26 cellular contexts compared by ENCODE assay signal in genomic region chr2:3305952-3306351, GRCh38.
A peak's percentile ranks its signal among the peaks of the same experiment; 100 is the strongest.
DNase-seq lines count a peak whose midpoint lies in the region; ATAC-seq and TF ChIP-seq lines count a peak whose summit lies in the region.
"Had no signal": no experiment of that assay in that cellular context is flagged by ENCODE, and none has a peak within 500 bp of the region (broad histone marks: within the 10 kb centered on the region; RNA-seq: fewer than 3 reads in every experiment).

No MANE protein-coding gene starts in this region.

- CTCF ChIA-PET in T-cell (lab: Charles Lee): no interaction called here

- WGBS in spleen, 5 donors: 86 to 98% (median 94%) methylated on average over 12 of the region's 12 CpGs

- peaks cover 4% of the 10 kb centered on the region for H3K36me3 ChIP-seq in lower lobe of right lung
- peaks cover 0 to 16% (median 0%) of the 10 kb centered on the region in 6 donors for H3K36me3 ChIP-seq in spleen

- intact Hi-C loops in lower lobe of right lung (cut with DNase I): no loop called here
- intact Hi-C loops in spleen (cut with DNase I; ENCODE audit: low total_unique reads): loop anchor here (10.0 kb wide), 2 partner anchors 111 to 301 kb away; no protein-coding TSS in a partner anchor

- POLR2A ChIA-PET in T-cell (lab: Charles Lee): no interaction called here

- H3K27me3 Mint-ChIP-seq in activated T-cell treated with anti-CD3 and anti-CD28 coated beads, Interleukin-2, amount 50 U/mL, for 72 hours (ENCODE audit: low read depth): no peaks in the 10 kb centered on the region
- no peaks in the 10 kb centered on the region for H3K27me3 Mint-ChIP-seq in activated T-cell treated with anti-CD3 and anti-CD28 coated beads, Interleukin-2, amount 50 U/mL, for 4 hours (ENCODE audit: low read depth)
- no peaks in the 10 kb centered on the region for H3K27me3 Mint-ChIP-seq in activated T-helper 17 cell treated with anti-CD3 and anti-CD28 coated beads, Interleukin-2, amount 50 U/mL, for 72 hours
- no peaks in the 10 kb centered on the region for H3K27me3 Mint-ChIP-seq in T-cell
- H3K27me3 Mint-ChIP-seq: activated CD4-positive, alpha-beta T cell treated with anti-CD3 and anti-CD28 coated beads for 36 hours; activated naive CD8-positive, alpha-beta T cell; CD8-positive, alpha-beta memory T cell had no signal

- TF ChIP-seq CTCF in lower lobe of right lung (IDR thresholded peaks at IDR 0.05): no peak
- TF ChIP-seq CTCF in spleen (IDR thresholded peaks at IDR 0.05 in 8 of 11, conservative IDR thresholded peaks at IDR 0.05 in 3 of 11): no peak

- no peak for TF ChIP-seq POLR2A in spleen (IDR thresholded peaks at IDR 0.05)

- H3K9me3 Mint-ChIP-seq in activated T-cell treated with anti-CD3 and anti-CD28 coated beads, Interleukin-2, amount 50 U/mL, for 72 hours: no peaks in the 10 kb centered on the region
- H3K9me3 Mint-ChIP-seq in activated T-cell treated with anti-CD3 and anti-CD28 coated beads, Interleukin-2, amount 50 U/mL, for 4 hours: no peaks in the 10 kb centered on the region
- H3K9me3 Mint-ChIP-seq in activated T-helper 17 cell treated with anti-CD3 and anti-CD28 coated beads, Interleukin-2, amount 50 U/mL, for 72 hours: no peaks in the 10 kb centered on the region
- H3K9me3 Mint-ChIP-seq in T-cell: no peaks in the 10 kb centered on the region
- H3K9me3 Mint-ChIP-seq: CD8-positive, alpha-beta memory T cell had no signal

- peaks cover 20% of the 10 kb centered on the region for H3K4me1 Mint-ChIP-seq in activated T-cell treated with anti-CD3 and anti-CD28 coated beads, Interleukin-2, amount 50 U/mL, for 72 hours (ENCODE audit: low read depth)
- peaks cover 15% of the 10 kb centered on the region for H3K4me1 Mint-ChIP-seq in activated T-cell treated with anti-CD3 and anti-CD28 coated beads, Interleukin-2, amount 50 U/mL, for 4 hours (ENCODE audit: low read depth)
- H3K4me1 Mint-ChIP-seq in activated T-helper 17 cell treated with anti-CD3 and anti-CD28 coated beads, Interleukin-2, amount 50 U/mL, for 72 hours: peaks cover 18% of the 10 kb centered on the region
- peaks cover 13 to 33% (median 17%) of the 10 kb centered on the region in 3 donors for H3K4me1 Mint-ChIP-seq in T-cell

- H3K9me3 ChIP-seq in lower lobe of right lung (no peaks in the 10 kb centered on the region), spleen (no peaks in the 10 kb centered on the region)

- H3K4me3 ChIP-seq in lower lobe of right lung: no peak overlapping the region
- no peak overlapping the region for H3K4me3 ChIP-seq in spleen
- H3K4me3 ChIP-seq: PC-9 had no signal

- no peak for DNase-seq in activated T-cell treated with anti-CD3 and anti-CD28 coated beads, Interleukin-2, amount 50 U/mL, for 72 hours
- DNase-seq in activated T-cell treated with anti-CD3 and anti-CD28 coated beads, Interleukin-2, amount 50 U/mL, for 4 hours: no peak
- DNase-seq in lower lobe of right lung: peak; percentile 50
- peak; percentile 61 for DNase-seq in spleen
- no peak for DNase-seq in NCI-H146 (lab: John Stamatoyannopoulos, UW)
- DNase-seq in T-cell: no peak
- no peak for DNase-seq in superior temporal gyrus (ENCODE audit: extremely low spot score)
- DNase-seq: 8988T; activated CD4-positive, alpha-beta T cell treated with anti-CD3 and anti-CD28 coated beads for 36 hours; activated T-cell treated with anti-CD3 and anti-CD28 coated beads, Interleukin-2, amount 50 U/mL, for 48 hours; CD8-positive, alpha-beta memory T cell; DND-41; GOT3; head of caudate nucleus; KBM-7; kidney glomerular epithelial cell; mesenchymal stem cell; NCI-H1417 treated with DMSO at 0.1 percent for 48 hours; NK-92 treated with Interleukin-12 subunit alpha and Interleukin-12 subunit beta, amount 100 ng/mL, for 24 hours; PC-9; SHP77 treated with DMSO at 0.1 percent for 48 hours; stimulated activated CD4-positive, alpha-beta T cell treated with anti-CD3 and anti-CD28 coated beads, Interleukin-15, amount 100 ng/mL, for 24 hours had no signal

- H3K27ac Mint-ChIP-seq in activated T-cell treated with anti-CD3 and anti-CD28 coated beads, Interleukin-2, amount 50 U/mL, for 72 hours: peak overlapping the region; percentile 49
- peak overlapping the region; percentile 48 for H3K27ac Mint-ChIP-seq in activated T-helper 17 cell treated with anti-CD3 and anti-CD28 coated beads, Interleukin-2, amount 50 U/mL, for 72 hours
- H3K27ac Mint-ChIP-seq in T-cell: no peak overlapping the region
- H3K27ac Mint-ChIP-seq: activated CD4-positive, alpha-beta T cell treated with anti-CD3 and anti-CD28 coated beads for 36 hours; activated naive CD8-positive, alpha-beta T cell had no signal

- H3K27me3 ChIP-seq in lower lobe of right lung (ENCODE audit: low read depth) (no peaks in the 10 kb centered on the region), spleen (replicated peaks in 1 of 7) (no peaks in the 10 kb centered on the region)

- peaks cover 0 to 2% of the 10 kb centered on the region in 2 donors for H3K36me3 Mint-ChIP-seq in activated T-cell treated with anti-CD3 and anti-CD28 coated beads, Interleukin-2, amount 50 U/mL, for 72 hours (ENCODE audit: insufficient read depth in 2 of 2)
- peaks cover 9% of the 10 kb centered on the region for H3K36me3 Mint-ChIP-seq in activated T-cell treated with anti-CD3 and anti-CD28 coated beads, Interleukin-2, amount 50 U/mL, for 4 hours (ENCODE audit: insufficient read depth)
- H3K36me3 Mint-ChIP-seq in activated T-helper 17 cell treated with anti-CD3 and anti-CD28 coated beads, Interleukin-2, amount 50 U/mL, for 72 hours (ENCODE audit: low read depth): peaks cover 17% of the 10 kb centered on the region
- H3K36me3 Mint-ChIP-seq in T-cell: peaks cover 7% of the 10 kb centered on the region
- H3K36me3 Mint-ChIP-seq: activated naive CD8-positive, alpha-beta T cell had no signal

- peaks cover 10% of the 10 kb centered on the region for H3K4me1 ChIP-seq in lower lobe of right lung
- peaks cover 0 to 26% (median 15%) of the 10 kb centered on the region in 6 donors for H3K4me1 ChIP-seq in spleen

- H3K27ac ChIP-seq in lower lobe of right lung (no peak overlapping the region), spleen (no peak overlapping the region)
- H3K27ac ChIP-seq: parathyroid adenoma, PC-9 had no signal

- no peak overlapping the region for H3K4me3 Mint-ChIP-seq in activated T-cell treated with anti-CD3 and anti-CD28 coated beads, Interleukin-2, amount 50 U/mL, for 72 hours
- no peak overlapping the region for H3K4me3 Mint-ChIP-seq in activated T-cell treated with anti-CD3 and anti-CD28 coated beads, Interleukin-2, amount 50 U/mL, for 4 hours
- no peak overlapping the region for H3K4me3 Mint-ChIP-seq in activated T-helper 17 cell treated with anti-CD3 and anti-CD28 coated beads, Interleukin-2, amount 50 U/mL, for 72 hours
- peak overlapping the region in 1 of 3 donors; percentile 8 for H3K4me3 Mint-ChIP-seq in T-cell
- H3K4me3 Mint-ChIP-seq: activated CD4-positive, alpha-beta T cell treated with anti-CD3 and anti-CD28 coated beads for 36 hours; activated naive CD8-positive, alpha-beta T cell; CD8-positive, alpha-beta memory T cell had no signal

- ATAC-seq in activated T-cell treated with anti-CD3 and anti-CD28 coated beads, Interleukin-2, amount 50 U/mL, for 72 hours (replicated peaks in 1 of 2): no peak
- no peak for ATAC-seq in activated T-cell treated with anti-CD3 and anti-CD28 coated beads, Interleukin-2, amount 50 U/mL, for 4 hours
- ATAC-seq in activated T-helper 17 cell treated with anti-CD3 and anti-CD28 coated beads, Interleukin-2, amount 50 U/mL, for 72 hours (replicated peaks): no peak
- peak; percentile 55 to 59 for ATAC-seq in lower lobe of right lung
- no peak for ATAC-seq in T-cell (replicated peaks in 1 of 4)
- ATAC-seq: activated CD4-positive, alpha-beta T cell treated with anti-CD3 and anti-CD28 coated beads for 36 hours; sciatic nerve had no signal

Comparison
In these comparisons a context has a peak if more than half of its experiments do, and no peak if none do; other contexts are left out.
1. ATAC-seq: peak in lower lobe of right lung (2 of 2); none in activated T-cell treated with anti-CD3 and anti-CD28 coated beads, Interleukin-2, amount 50 U/mL, for 72 hours (0 of 2), activated T-cell treated with anti-CD3 and anti-CD28 coated beads, Interleukin-2, amount 50 U/mL, for 4 hours (0 of 2), activated T-helper 17 cell treated with anti-CD3 and anti-CD28 coated beads, Interleukin-2, amount 50 U/mL, for 72 hours (single experiment) and T-cell (0 of 4).
2. DNase-seq: peak in lower lobe of right lung (single experiment) and spleen (single experiment); none in activated T-cell treated with anti-CD3 and anti-CD28 coated beads, Interleukin-2, amount 50 U/mL, for 72 hours (0 of 2), activated T-cell treated with anti-CD3 and anti-CD28 coated beads, Interleukin-2, amount 50 U/mL, for 4 hours (single experiment), NCI-H146 (single experiment), T-cell (0 of 34) and superior temporal gyrus (single experiment).
3. H3K27ac Mint-ChIP-seq: peak in activated T-cell treated with anti-CD3 and anti-CD28 coated beads, Interleukin-2, amount 50 U/mL, for 72 hours (single experiment) and activated T-helper 17 cell treated with anti-CD3 and anti-CD28 coated beads, Interleukin-2, amount 50 U/mL, for 72 hours (single experiment); none in T-cell (0 of 2).